In genomic region chr14:69767369-69767999, GRCh38 we compare ENCODE assay signal across 8 cellular contexts. TPM values are rescaled to one million over a fixed set of nuclear protein-coding genes. Genes with fewer than 3 reads are reported as not detected.
A peak's percentile ranks its signal among the peaks of the same experiment; 100 is the strongest.
DNase-seq lines count a peak whose midpoint lies in the region; ATAC-seq and TF ChIP-seq lines count a peak whose summit lies in the region.

No MANE protein-coding gene starts in this region.

- POLR2A ChIA-PET in AG04449 (lab: Yijun Ruan, JAX), result interaction anchor here (0.6 to 2.3 kb wide), 10 partner anchors 8 to 932 kb away, joined by 3 to 7 read pairs (median 3); no protein-coding TSS in a partner anchor

- ATAC-seq in GM18907 (IDR thresholded peaks at IDR 0.05; ENCODE audit: unreplicated experiment) (peak; percentile 67), HG03175 (IDR thresholded peaks at IDR 0.05; ENCODE audit: unreplicated experiment) (peak; percentile 64)

- H3K27me3 ChIP-seq in spleen (replicated peaks in 1 of 7), result no peaks in the 10 kb centered on the region

- H3K4me3 ChIP-seq in AG04449 (ENCODE audit: low read depth, low read length) (peak overlapping the region; percentile 99), spleen (peak overlapping the region; percentile 56 to 88 (median 78))

- H3K27ac ChIP-seq in caudate nucleus (ENCODE audit: low read depth, low read length) (peak overlapping the region; percentile 100), spleen (peak overlapping the region; percentile 94 to 100 (median 100))

- intact Hi-C loops in spleen (cut with DNase I; ENCODE audit: low total_unique reads), result no loop called here

- H3K4me1 ChIP-seq in spleen, result peaks cover 33 to 61% (median 53%) of the 10 kb centered on the region in 6 donors

- peak; percentile 56 to 88 (median 62) for TF ChIP-seq POLR2A in spleen (IDR thresholded peaks at IDR 0.05)

- DNase-seq in AG04449 (ENCODE audit: low read depth, low spot score) (peak; percentile 38), NCI-H2227 treated with DMSO at 0.1 percent for 48 hours (lab: John Stamatoyannopoulos, UW) (peak; percentile 92), caudate nucleus (lab: John Stamatoyannopoulos, UW) (peak in 60 of 61 donors; percentile 38 to 94 (median 84)), iris pigment epithelial cell (ENCODE audit: low read depth) (peak; percentile 90), spleen (peak; percentile 97)
- DNase-seq in activated CD4-positive, CD25-positive, alpha-beta regulatory T cell (lab: John Stamatoyannopoulos, UW), result peak; percentile 82 to 85 (median 84)

- peaks cover 10 to 46% (median 44%) of the 10 kb centered on the region in 6 donors for H3K36me3 ChIP-seq in spleen

- TF ChIP-seq CTCF in AG04449 (IDR thresholded peaks at IDR 0.05; ENCODE audit: insufficient read depth, low read length, missing control alignments), result no peak
- peak in 2 of 11 experiments; percentile 28 to 34 for TF ChIP-seq CTCF in spleen (IDR thresholded peaks at IDR 0.05 in 8 of 11, conservative IDR thresholded peaks at IDR 0.05 in 3 of 11)

- H3K9me3 ChIP-seq in spleen, result no peaks in the 10 kb centered on the region

- WGBS in spleen, 5 donors, result 0% methylated on average over 39 to 54 of the region's 54 CpGs

- CTCF ChIA-PET in AG04449 (lab: Yijun Ruan, JAX), result interaction anchor here (1.8 kb wide), 1 partner anchor 182 kb away, joined by 4 read pairs; no protein-coding TSS in a partner anchor

RNA-seq across cellular contexts. Expression of gene SRSF5, which starts 0.5 kb away (rescaled TPM):
- 100 to 1,000 TPM; 416 to 612 (median 512) TPM for total RNA-seq in spleen
- polyA plus RNA-seq in spleen, result 100 to 1,000 TPM; 366 to 491 (median 381) TPM

RNA-seq across cellular contexts. Expression of gene SLC10A1, which starts 29.6 kb away (rescaled TPM):
- not detected for total RNA-seq in spleen
- not detected for polyA plus RNA-seq in spleen

Comparison
In these comparisons a context has a peak if more than half of its experiments do, and no peak if none do; other contexts are left out.
1. Peak in every context shown above with its lines: DNase-seq, ATAC-seq, H3K4me3 ChIP-seq and H3K27ac ChIP-seq.
2. DNase-seq: peak in every context shown above with its lines; median percentile 97 in spleen; 92 in NCI-H2227 treated with DMSO at 0.1 percent for 48 hours; 90 in iris pigment epithelial cell; 84 in activated CD4-positive, CD25-positive, alpha-beta regulatory T cell; 84 in caudate nucleus; 38 in AG04449.